Comparison of ENCODE assay signal across 1 cellular context in the genomic region with DNA sequence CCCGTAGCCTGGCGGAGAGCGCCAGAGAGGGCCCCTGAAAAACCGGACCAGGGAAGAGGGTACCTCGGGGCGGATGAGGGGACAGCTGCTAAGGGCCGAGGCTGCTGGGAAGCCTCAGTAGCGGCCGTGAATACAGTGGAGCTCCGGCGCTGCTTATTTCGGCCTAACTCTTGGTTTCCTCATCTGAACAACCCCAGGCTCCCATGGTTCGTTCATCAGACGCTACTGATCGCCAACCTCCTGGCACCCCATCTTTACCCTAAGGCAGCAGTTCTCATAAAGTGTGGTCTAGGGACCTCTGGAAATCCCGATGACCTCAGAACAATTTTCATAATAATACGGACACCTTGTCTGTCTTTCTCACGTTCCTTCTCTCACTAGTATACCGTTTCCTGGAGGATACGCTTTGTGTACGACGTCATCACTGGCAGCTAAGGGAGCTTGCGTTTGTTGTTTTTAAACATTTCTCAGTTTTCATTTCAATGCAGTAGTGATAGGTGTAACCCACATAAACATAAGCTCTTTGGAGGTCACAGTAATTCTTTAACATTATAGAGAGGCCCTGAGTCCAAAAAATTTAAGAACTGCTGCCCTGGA.
TF ChIP-seq lines count a peak whose summit lies in the region.

No MANE protein-coding gene starts in this region.

TF ChIP-seq in GM23338, 12 proteins besides CTCF, POLR2A, EP300 and RAD21 (continued from another document):
- TF ChIP-seq, protein P1, sequence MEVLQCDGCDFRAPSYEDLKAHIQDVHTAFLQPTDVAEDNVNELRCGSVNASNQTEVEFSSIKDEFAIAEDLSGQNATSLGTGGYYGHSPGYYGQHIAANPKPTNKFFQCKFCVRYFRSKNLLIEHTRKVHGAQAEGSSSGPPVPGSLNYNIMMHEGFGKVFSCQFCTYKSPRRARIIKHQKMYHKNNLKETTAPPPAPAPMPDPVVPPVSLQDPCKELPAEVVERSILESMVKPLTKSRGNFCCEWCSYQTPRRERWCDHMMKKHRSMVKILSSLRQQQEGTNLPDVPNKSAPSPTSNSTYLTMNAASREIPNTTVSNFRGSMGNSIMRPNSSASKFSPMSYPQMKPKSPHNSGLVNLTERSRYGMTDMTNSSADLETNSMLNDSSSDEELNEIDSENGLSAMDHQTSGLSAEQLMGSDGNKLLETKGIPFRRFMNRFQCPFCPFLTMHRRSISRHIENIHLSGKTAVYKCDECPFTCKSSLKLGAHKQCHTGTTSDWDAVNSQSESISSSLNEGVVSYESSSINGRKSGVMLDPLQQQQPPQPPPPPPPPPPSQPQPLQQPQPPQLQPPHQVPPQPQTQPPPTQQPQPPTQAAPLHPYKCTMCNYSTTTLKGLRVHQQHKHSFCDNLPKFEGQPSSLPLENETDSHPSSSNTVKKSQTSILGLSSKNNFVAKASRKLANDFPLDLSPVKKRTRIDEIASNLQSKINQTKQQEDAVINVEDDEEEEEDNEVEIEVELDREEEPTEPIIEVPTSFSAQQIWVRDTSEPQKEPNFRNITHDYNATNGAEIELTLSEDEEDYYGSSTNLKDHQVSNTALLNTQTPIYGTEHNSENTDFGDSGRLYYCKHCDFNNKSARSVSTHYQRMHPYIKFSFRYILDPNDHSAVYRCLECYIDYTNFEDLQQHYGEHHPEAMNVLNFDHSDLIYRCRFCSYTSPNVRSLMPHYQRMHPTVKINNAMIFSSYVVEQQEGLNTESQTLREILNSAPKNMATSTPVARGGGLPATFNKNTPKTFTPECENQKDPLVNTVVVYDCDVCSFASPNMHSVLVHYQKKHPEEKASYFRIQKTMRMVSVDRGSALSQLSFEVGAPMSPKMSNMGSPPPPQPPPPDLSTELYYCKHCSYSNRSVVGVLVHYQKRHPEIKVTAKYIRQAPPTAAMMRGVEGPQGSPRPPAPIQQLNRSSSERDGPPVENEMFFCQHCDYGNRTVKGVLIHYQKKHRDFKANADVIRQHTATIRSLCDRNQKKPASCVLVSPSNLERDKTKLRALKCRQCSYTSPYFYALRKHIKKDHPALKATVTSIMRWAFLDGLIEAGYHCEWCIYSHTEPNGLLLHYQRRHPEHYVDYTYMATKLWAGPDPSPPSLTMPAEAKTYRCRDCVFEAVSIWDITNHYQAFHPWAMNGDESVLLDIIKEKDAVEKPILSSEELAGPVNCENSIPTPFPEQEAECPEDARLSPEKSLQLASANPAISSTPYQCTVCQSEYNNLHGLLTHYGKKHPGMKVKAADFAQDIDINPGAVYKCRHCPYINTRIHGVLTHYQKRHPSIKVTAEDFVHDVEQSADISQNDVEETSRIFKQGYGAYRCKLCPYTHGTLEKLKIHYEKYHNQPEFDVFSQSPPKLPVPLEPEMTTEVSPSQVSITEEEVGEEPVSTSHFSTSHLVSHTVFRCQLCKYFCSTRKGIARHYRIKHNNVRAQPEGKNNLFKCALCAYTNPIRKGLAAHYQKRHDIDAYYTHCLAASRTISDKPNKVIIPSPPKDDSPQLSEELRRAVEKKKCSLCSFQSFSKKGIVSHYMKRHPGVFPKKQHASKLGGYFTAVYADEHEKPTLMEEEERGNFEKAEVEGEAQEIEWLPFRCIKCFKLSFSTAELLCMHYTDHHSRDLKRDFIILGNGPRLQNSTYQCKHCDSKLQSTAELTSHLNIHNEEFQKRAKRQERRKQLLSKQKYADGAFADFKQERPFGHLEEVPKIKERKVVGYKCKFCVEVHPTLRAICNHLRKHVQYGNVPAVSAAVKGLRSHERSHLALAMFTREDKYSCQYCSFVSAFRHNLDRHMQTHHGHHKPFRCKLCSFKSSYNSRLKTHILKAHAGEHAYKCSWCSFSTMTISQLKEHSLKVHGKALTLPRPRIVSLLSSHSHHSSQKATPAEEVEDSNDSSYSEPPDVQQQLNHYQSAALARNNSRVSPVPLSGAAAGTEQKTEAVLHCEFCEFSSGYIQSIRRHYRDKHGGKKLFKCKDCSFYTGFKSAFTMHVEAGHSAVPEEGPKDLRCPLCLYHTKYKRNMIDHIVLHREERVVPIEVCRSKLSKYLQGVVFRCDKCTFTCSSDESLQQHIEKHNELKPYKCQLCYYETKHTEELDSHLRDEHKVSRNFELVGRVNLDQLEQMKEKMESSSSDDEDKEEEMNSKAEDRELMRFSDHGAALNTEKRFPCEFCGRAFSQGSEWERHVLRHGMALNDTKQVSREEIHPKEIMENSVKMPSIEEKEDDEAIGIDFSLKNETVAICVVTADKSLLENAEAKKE (CRISPR knock-in tag; IDR thresholded peaks at IDR 0.05), result no peak
